13 cellular contexts compared by ENCODE assay signal in the genomic region with DNA sequence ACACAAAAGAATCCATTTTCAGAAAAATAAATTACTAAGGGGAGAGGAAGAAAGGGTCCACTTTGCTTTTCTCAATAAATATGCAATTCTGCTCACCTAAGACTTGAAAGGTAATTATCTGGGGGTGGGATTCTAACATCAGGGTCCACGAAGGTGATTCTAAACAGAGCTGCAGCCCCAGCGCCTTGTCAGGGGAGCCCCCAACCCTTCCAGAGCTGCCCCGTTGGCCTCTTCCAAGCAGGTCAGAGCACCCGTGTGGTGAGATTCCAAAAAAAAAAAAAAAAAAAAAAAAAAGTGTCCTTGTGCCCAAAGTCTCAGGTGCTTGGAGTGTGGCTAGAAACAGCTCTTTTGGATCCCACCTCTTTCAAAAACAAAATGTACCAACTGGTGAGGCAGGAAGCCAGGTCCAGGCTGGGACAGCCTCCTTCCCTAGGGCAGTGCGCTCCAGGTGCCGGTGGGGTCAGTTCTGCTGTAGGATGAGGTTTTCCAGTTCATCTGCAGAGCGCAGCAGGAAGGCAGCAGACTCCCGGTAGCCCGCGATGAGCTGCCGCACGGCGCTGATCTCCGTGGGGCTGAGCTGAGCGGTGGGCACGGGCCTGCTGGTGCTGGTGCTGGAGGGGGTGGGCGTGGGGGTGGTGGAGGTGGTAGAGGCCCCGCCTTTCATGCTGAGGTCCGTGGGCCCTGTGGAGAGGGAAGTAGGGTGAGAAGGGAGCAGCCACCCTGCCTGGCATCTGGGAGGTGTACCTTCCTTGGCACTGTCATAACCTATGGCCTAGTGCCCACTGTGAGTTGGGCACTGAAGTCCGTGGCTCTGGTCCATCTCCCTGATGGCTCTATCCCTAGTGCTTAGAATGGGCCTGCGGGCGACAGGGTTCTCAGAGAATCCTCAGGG.
DNase-seq lines count a peak whose midpoint lies in the region; ATAC-seq and TF ChIP-seq lines count a peak whose summit lies in the region.
"Had no signal": no experiment of that assay in that cellular context is flagged by ENCODE, and none has a peak within 500 bp of the region (broad histone marks: within the 10 kb centered on the region; RNA-seq: fewer than 3 reads in every experiment).

No MANE protein-coding gene starts in this region.

- peaks cover 25% of the 10 kb centered on the region for H3K36me3 Mint-ChIP-seq in activated CD4-positive, alpha-beta T cell treated with anti-CD3 and anti-CD28 coated beads, Interleukin-2, amount 10 ng/mL, durations not matched to agents 7 days and 5 days (ENCODE audit: low read depth)
- no peaks in the 10 kb centered on the region for H3K36me3 Mint-ChIP-seq in activated naive CD4-positive, alpha-beta T cell treated with anti-CD3 and anti-CD28 coated beads, Interleukin-2, amount 50 U/mL, for 72 hours

- H3K27me3 ChIP-seq in sigmoid colon, result no peaks in the 10 kb centered on the region
- H3K27me3 ChIP-seq: SJSA1, tibial nerve had no signal

- H3K27ac ChIP-seq in sigmoid colon, result peak overlapping the region in 3 of 4 donors; percentile 70 to 73 (median 72)
- H3K27ac ChIP-seq: SJSA1 had no signal

- TF ChIP-seq EP300 in sigmoid colon (IDR thresholded peaks at IDR 0.05), result no peak

- H3K4me3 ChIP-seq in sigmoid colon, result no peak overlapping the region
- H3K4me3 ChIP-seq: SJSA1, tibial nerve had no signal

- no peaks in the 10 kb centered on the region for H3K9me3 ChIP-seq in sigmoid colon
- H3K9me3 ChIP-seq: SJSA1, tibial nerve had no signal

- H3K4me1 Mint-ChIP-seq in activated CD4-positive, alpha-beta T cell treated with anti-CD3 and anti-CD28 coated beads, Interleukin-2, amount 10 ng/mL, durations not matched to agents 7 days and 5 days, result peaks cover 18% of the 10 kb centered on the region

- peak overlapping the region; percentile 60 for H3K27ac Mint-ChIP-seq in activated CD4-positive, alpha-beta T cell treated with anti-CD3 and anti-CD28 coated beads, Interleukin-2, amount 10 ng/mL, durations not matched to agents 7 days and 5 days
- peak overlapping the region; percentile 80 to 92 for H3K27ac Mint-ChIP-seq in activated naive CD4-positive, alpha-beta T cell treated with anti-CD3 and anti-CD28 coated beads, Interleukin-2, amount 50 U/mL, for 72 hours

- intact Hi-C loops in left colon (cut with DNase I, micrococcal nuclease) (loop anchor here in 1 of 2 donors (10.0 kb wide), 1 partner anchor 83 kb away; no protein-coding TSS in a partner anchor), sigmoid colon (cut with DNase I) (no loop called here)

- H3K4me3 Mint-ChIP-seq in activated CD4-positive, alpha-beta T cell treated with anti-CD3 and anti-CD28 coated beads, Interleukin-2, amount 10 ng/mL, durations not matched to agents 7 days and 5 days, result no peak overlapping the region

- CTCF ChIA-PET in activated CD4-positive, alpha-beta T cell treated with anti-CD3 and anti-CD28 coated beads, Interleukin-2, amount 10 ng/mL, durations not matched to agents 7 days and 5 days (lab: Charles Lee), result no interaction called here

- H3K9me3 Mint-ChIP-seq in activated CD4-positive, alpha-beta T cell treated with anti-CD3 and anti-CD28 coated beads, Interleukin-2, amount 10 ng/mL, durations not matched to agents 7 days and 5 days, result no peaks in the 10 kb centered on the region
- H3K9me3 Mint-ChIP-seq in activated naive CD4-positive, alpha-beta T cell treated with anti-CD3 and anti-CD28 coated beads, Interleukin-2, amount 50 U/mL, for 72 hours, result no peaks in the 10 kb centered on the region

- no peak for TF ChIP-seq CTCF in sigmoid colon (IDR thresholded peaks at IDR 0.05)

- ATAC-seq in activated naive CD4-positive, alpha-beta T cell treated with anti-CD3 and anti-CD28 coated beads, Interleukin-2, amount 50 U/mL, for 72 hours, result peak in 1 of 2 donors; percentile 4
- peak; percentile 9 for ATAC-seq in left colon
- ATAC-seq: esophagus mucosa had no signal

- WGBS in sigmoid colon, 2 donors, result 85 to 88% methylated on average over 22 of the region's 22 CpGs

- POLR2A ChIA-PET in activated CD4-positive, alpha-beta T cell treated with anti-CD3 and anti-CD28 coated beads, Interleukin-2, amount 10 ng/mL, durations not matched to agents 7 days and 5 days (lab: Charles Lee), result no interaction called here

- no peaks in the 10 kb centered on the region for H3K27me3 Mint-ChIP-seq in activated CD4-positive, alpha-beta T cell treated with anti-CD3 and anti-CD28 coated beads, Interleukin-2, amount 10 ng/mL, durations not matched to agents 7 days and 5 days

- H3K36me3 ChIP-seq in sigmoid colon, result peaks cover 20 to 82% (median 33%) of the 10 kb centered on the region in 4 donors

- no peak for DNase-seq in activated CD4-positive, alpha-beta T cell treated with anti-CD3 and anti-CD28 coated beads, Interleukin-2, amount 10 ng/mL, durations not matched to agents 7 days and 5 days
- no peak for DNase-seq in activated CD4-positive, alpha-beta T cell treated with anti-CD3 and anti-CD28 coated beads, Interleukin-2, amount 50 U/mL, for 4 hours
- DNase-seq in activated naive CD4-positive, alpha-beta T cell treated with anti-CD3 and anti-CD28 coated beads, Interleukin-2, amount 50 U/mL, for 72 hours (ENCODE audit: low spot score in 2 of 2), result peak in 1 of 2 donors; percentile 18
- DNase-seq in left colon (peak in 1 of 2 donors; percentile 21), sigmoid colon (peak; percentile 72), A172 (ENCODE audit: low spot score) (no peak), NOMO-1 treated with DMSO at 0.1 percent for 48 hours (lab: John Stamatoyannopoulos, UW; ENCODE audit: unreplicated experiment) (no peak)
- no peak for DNase-seq in effector CD8-positive, alpha-beta T cell (lab: John Stamatoyannopoulos, UW)
- DNase-seq: activated T-cell treated with anti-CD3 and anti-CD28 coated beads for 4 hours, NCI-H2107 had no signal

- H3K4me1 ChIP-seq in sigmoid colon, result peaks cover 3 to 52% (median 49%) of the 10 kb centered on the region in 4 donors
- H3K4me1 ChIP-seq: SJSA1 had no signal

- no peak for TF ChIP-seq POLR2A in sigmoid colon (IDR thresholded peaks at IDR 0.05)
